ENCODE assay signal across 10 cellular contexts in the genomic region with DNA sequence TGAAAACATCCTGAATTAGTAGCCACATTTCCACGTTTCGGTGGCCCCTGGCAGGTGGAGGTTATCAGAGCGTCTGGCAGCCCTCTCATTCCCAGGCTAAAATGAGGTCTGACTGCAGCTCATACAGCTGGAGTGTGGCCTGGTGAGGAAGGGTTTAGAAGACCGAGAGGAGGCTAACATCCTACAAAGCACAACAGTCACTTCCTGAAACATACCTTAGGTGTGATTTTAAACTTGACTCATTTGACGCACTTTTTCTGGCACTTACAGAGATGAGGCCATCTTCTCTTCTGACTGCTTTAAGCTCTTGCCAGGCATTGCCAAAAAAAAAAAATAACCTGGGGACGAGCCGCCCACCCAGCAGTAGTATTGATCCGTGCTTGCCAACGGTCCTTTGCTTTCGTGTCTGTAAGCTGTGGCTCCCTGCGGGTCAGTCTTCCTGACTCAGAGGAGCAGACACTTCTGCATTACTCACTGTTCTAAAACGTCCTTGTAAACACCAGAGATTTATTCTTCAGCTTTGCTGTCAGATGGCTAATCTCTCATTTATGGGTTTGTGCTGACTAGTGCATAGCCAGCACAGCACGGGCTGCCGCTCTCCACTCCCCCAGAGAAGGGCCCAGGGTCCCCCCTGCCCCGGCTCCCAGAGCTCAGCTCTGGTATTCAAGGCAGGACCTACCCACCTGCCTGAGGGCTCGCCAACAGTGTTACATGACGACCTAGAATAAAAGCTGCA.
DNase-seq lines count a peak whose midpoint lies in the region; ATAC-seq and TF ChIP-seq lines count a peak whose summit lies in the region.
"Had no signal": no experiment of that assay in that cellular context is flagged by ENCODE, and none has a peak within 500 bp of the region (broad histone marks: within the 10 kb centered on the region; RNA-seq: fewer than 3 reads in every experiment).

No MANE protein-coding gene starts in this region.

- H3K9ac ChIP-seq in HUES48 (ENCODE audit: low read depth, low read length) (no peak overlapping the region), colonic mucosa (ENCODE audit: low read depth in 2 of 2, low read length in 2 of 2) (no peak overlapping the region)

- no peak overlapping the region for H3K4me3 ChIP-seq in HUES48 (ENCODE audit: low read depth, low read length)
- H3K4me3 ChIP-seq in colonic mucosa, result no peak overlapping the region
- H3K4me3 ChIP-seq: K562 had no signal

- intact Hi-C loops in colonic mucosa (cut with DNase I), result loop anchor here (10.0 kb wide), 1 partner anchor 727 kb away; no protein-coding TSS in a partner anchor

- DNase-seq in AG20443 (ENCODE audit: low spot score) (peak; percentile 85), colonic mucosa (peak; percentile 29), nephron progenitor cell (peak; percentile 38), left lobe of liver (ENCODE audit: low spot score) (no peak), GM19240 (ENCODE audit: insufficient read length, low spot score) (no peak)
- DNase-seq in activated naive CD8-positive, alpha-beta T cell treated with anti-CD3 and anti-CD28 coated beads for 36 hours, result no peak
- DNase-seq: activated naive CD4-positive, alpha-beta T cell treated with anti-CD3 and anti-CD28 coated beads, Interleukin-2, amount 10 ng/mL, durations not matched to agents 7 days and 5 days had no signal

- H3K27me3 Mint-ChIP-seq in nephron progenitor cell (ENCODE audit: low read depth, poor library complexity), result peaks cover 19% of the 10 kb centered on the region
- H3K27me3 Mint-ChIP-seq in activated naive CD8-positive, alpha-beta T cell treated with anti-CD3 and anti-CD28 coated beads for 36 hours, result peaks cover 23% of the 10 kb centered on the region
- H3K27me3 Mint-ChIP-seq in stimulated activated memory B cell treated with anti-CD40 and anti-IgM and Interleukin-4, amounts not matched to agents 10 μg/mL and 1 μg/mL and 100 μg/mL, for 72 hours, result peaks cover 20% of the 10 kb centered on the region

- H3K27ac Mint-ChIP-seq in nephron progenitor cell, result no peak overlapping the region
- H3K27ac Mint-ChIP-seq in activated naive CD8-positive, alpha-beta T cell treated with anti-CD3 and anti-CD28 coated beads for 36 hours, result no peak overlapping the region
- H3K27ac Mint-ChIP-seq in stimulated activated memory B cell treated with anti-CD40 and anti-IgM and Interleukin-4, amounts not matched to agents 10 μg/mL and 1 μg/mL and 100 μg/mL, for 72 hours, result no peak overlapping the region
- H3K27ac Mint-ChIP-seq: activated naive CD4-positive, alpha-beta T cell treated with anti-CD3 and anti-CD28 coated beads, Interleukin-2, amount 10 ng/mL, durations not matched to agents 7 days and 5 days had no signal

- H3K27me3 ChIP-seq in HUES48 (ENCODE audit: control insufficient read depth, insufficient read depth, low read length) (no peaks in the 10 kb centered on the region), colonic mucosa (no peaks in the 10 kb centered on the region)

- peak overlapping the region; percentile 82 for H3K27ac ChIP-seq in HUES48 (ENCODE audit: low read depth, low read length)
- peak overlapping the region; percentile 35 for H3K27ac ChIP-seq in colonic mucosa

- H3K4me1 Mint-ChIP-seq in nephron progenitor cell, result peaks cover 74% of the 10 kb centered on the region
- no peaks in the 10 kb centered on the region for H3K4me1 Mint-ChIP-seq in activated naive CD8-positive, alpha-beta T cell treated with anti-CD3 and anti-CD28 coated beads for 36 hours
- no peaks in the 10 kb centered on the region for H3K4me1 Mint-ChIP-seq in stimulated activated memory B cell treated with anti-CD40 and anti-IgM and Interleukin-4, amounts not matched to agents 10 μg/mL and 1 μg/mL and 100 μg/mL, for 72 hours
- H3K4me1 Mint-ChIP-seq: activated naive CD4-positive, alpha-beta T cell treated with anti-CD3 and anti-CD28 coated beads, Interleukin-2, amount 10 ng/mL, durations not matched to agents 7 days and 5 days had no signal

- H3K36me3 Mint-ChIP-seq in nephron progenitor cell (ENCODE audit: low read depth), result no peaks in the 10 kb centered on the region
- no peaks in the 10 kb centered on the region for H3K36me3 Mint-ChIP-seq in activated naive CD8-positive, alpha-beta T cell treated with anti-CD3 and anti-CD28 coated beads for 36 hours
- H3K36me3 Mint-ChIP-seq in stimulated activated memory B cell treated with anti-CD40 and anti-IgM and Interleukin-4, amounts not matched to agents 10 μg/mL and 1 μg/mL and 100 μg/mL, for 72 hours, result no peaks in the 10 kb centered on the region
- H3K36me3 Mint-ChIP-seq: activated naive CD4-positive, alpha-beta T cell treated with anti-CD3 and anti-CD28 coated beads, Interleukin-2, amount 10 ng/mL, durations not matched to agents 7 days and 5 days had no signal

- H3K4me1 ChIP-seq in HUES48 (ENCODE audit: control insufficient read depth, insufficient read depth, low read length) (peaks cover 19% of the 10 kb centered on the region), colonic mucosa (no peaks in the 10 kb centered on the region)

- no peak for TF ChIP-seq CTCF in colonic mucosa (IDR thresholded peaks at IDR 0.05)
- TF ChIP-seq CTCF in nephron progenitor cell (IDR thresholded peaks at IDR 0.05), result no peak

- no peaks in the 10 kb centered on the region for H3K9me3 ChIP-seq in HUES48 (ENCODE audit: control insufficient read depth, insufficient read depth, low read length)
- H3K9me3 ChIP-seq in colonic mucosa, result no peaks in the 10 kb centered on the region

- H3K4me3 Mint-ChIP-seq in nephron progenitor cell, result peak overlapping the region; percentile 70
- no peak overlapping the region for H3K4me3 Mint-ChIP-seq in activated naive CD8-positive, alpha-beta T cell treated with anti-CD3 and anti-CD28 coated beads for 36 hours
- no peak overlapping the region for H3K4me3 Mint-ChIP-seq in stimulated activated memory B cell treated with anti-CD40 and anti-IgM and Interleukin-4, amounts not matched to agents 10 μg/mL and 1 μg/mL and 100 μg/mL, for 72 hours
- H3K4me3 Mint-ChIP-seq: activated naive CD4-positive, alpha-beta T cell treated with anti-CD3 and anti-CD28 coated beads, Interleukin-2, amount 10 ng/mL, durations not matched to agents 7 days and 5 days had no signal

- ATAC-seq in left lobe of liver, result no peak
- no peak for ATAC-seq in stimulated activated memory B cell treated with anti-CD40 and anti-IgM and Interleukin-4, amounts not matched to agents 10 μg/mL and 1 μg/mL and 100 μg/mL, for 72 hours
- ATAC-seq: K562 had no signal

- no peaks in the 10 kb centered on the region for H3K9me3 Mint-ChIP-seq in nephron progenitor cell
- no peaks in the 10 kb centered on the region for H3K9me3 Mint-ChIP-seq in activated naive CD8-positive, alpha-beta T cell treated with anti-CD3 and anti-CD28 coated beads for 36 hours
- no peaks in the 10 kb centered on the region for H3K9me3 Mint-ChIP-seq in stimulated activated memory B cell treated with anti-CD40 and anti-IgM and Interleukin-4, amounts not matched to agents 10 μg/mL and 1 μg/mL and 100 μg/mL, for 72 hours
- H3K9me3 Mint-ChIP-seq: activated naive CD4-positive, alpha-beta T cell treated with anti-CD3 and anti-CD28 coated beads, Interleukin-2, amount 10 ng/mL, durations not matched to agents 7 days and 5 days had no signal

- H3K36me3 ChIP-seq in HUES48 (ENCODE audit: control insufficient read depth, insufficient read depth, low read length) (no peaks in the 10 kb centered on the region), colonic mucosa (no peaks in the 10 kb centered on the region)

Comparison
In these comparisons a context has a peak if more than half of its experiments do, and no peak if none do; other contexts are left out.
1. DNase-seq: peak in AG20443 (single experiment), colonic mucosa (single experiment) and nephron progenitor cell (single experiment); none in left lobe of liver (single experiment), activated naive CD8-positive, alpha-beta T cell treated with anti-CD3 and anti-CD28 coated beads for 36 hours (single experiment) and GM19240 (single experiment).